In genomic region chr1:223877804-223878203, GRCh38 we compare ENCODE assay signal across 30 cellular contexts.
"Had no signal": no experiment of that assay in that cellular context is flagged by ENCODE, and none has a peak within 500 bp of the region (broad histone marks: within the 10 kb centered on the region; RNA-seq: fewer than 3 reads in every experiment).

No MANE protein-coding gene starts in this region.

- DNase-seq: naive thymus-derived CD8-positive, alpha-beta T cell; nephron progenitor cell; occipital lobe; ovary; posterior cingulate gyrus; psoas muscle; right cardiac atrium; spleen; stimulated activated CD4-positive, alpha-beta T cell treated with anti-CD3 and anti-CD28 coated beads, Interleukin-12 subunit alpha, Interleukin-12 subunit beta, amount 100 ng/mL, for 4 hours; stimulated activated CD4-positive, alpha-beta T cell treated with anti-CD3 and anti-CD28 coated beads, Interleukin-1b, Interleukin-23, amount 100 ng/mL, for 48 hours; stimulated activated CD4-positive, alpha-beta T cell treated with anti-CD3 and anti-CD28 coated beads, Interleukin-4, amount 100 ng/mL, for 1 hour; stimulated activated CD4-positive, alpha-beta T cell treated with anti-CD3 and anti-CD28 coated beads, Interleukin-4, amount 100 ng/mL, for 4 hours; stimulated activated CD8-positive, alpha-beta memory T cell treated with anti-CD3 and anti-CD28 coated beads, Interleukin-4, amount 100 ng/mL, for 48 hours; stimulated activated naive CD4-positive, alpha-beta T cell; stimulated activated naive CD8-positive, alpha-beta T cell treated with anti-CD3 and anti-CD28 coated beads, Interleukin-15, amount 100 ng/mL, for 72 hours; stimulated activated naive CD8-positive, alpha-beta T cell treated with anti-CD3 and anti-CD28 coated beads, Interleukin-15, Interleukin-2, amounts not matched to agents 100 U/mL and 50 U/mL, for 24 hours; substantia nigra; testis; tibial artery; transverse colon; upper lobe of right lung; uterus had no signal

- H3K9ac ChIP-seq: neural progenitor cell, parathyroid adenoma had no signal

- H2AFZ ChIP-seq: neural progenitor cell, parathyroid adenoma had no signal

- H3K9me3 ChIP-seq: ovary, psoas muscle, spleen, suprapubic skin, testis, tibial artery, transverse colon, upper lobe of right lung, uterus had no signal

- H3K27ac ChIP-seq: neural progenitor cell, ovary, parathyroid adenoma, psoas muscle, skin epidermis, spleen, suprapubic skin, testis, tibial artery, transverse colon, upper lobe of right lung, uterus had no signal

- H3K4me2 ChIP-seq: neural progenitor cell, smooth muscle cell had no signal

- H3K36me3 ChIP-seq: neural progenitor cell, ovary, spleen, suprapubic skin, tibial artery, transverse colon, upper lobe of right lung, uterus had no signal

- H3K27me3 ChIP-seq: neural progenitor cell, ovary, suprapubic skin, testis, transverse colon, upper lobe of right lung, uterus had no signal

- H3K4me3 ChIP-seq: neural progenitor cell, ovary, psoas muscle, skin epidermis, smooth muscle cell, spleen, suprapubic skin, testis, tibial artery, transverse colon, upper lobe of right lung, uterus had no signal

- H3K4me1 ChIP-seq: parathyroid adenoma, psoas muscle, spleen, testis, tibial artery, transverse colon, upper lobe of right lung, uterus had no signal

- ATAC-seq: naive thymus-derived CD8-positive, alpha-beta T cell; natural killer cell treated with Interleukin-12 subunit alpha and Interleukin-12 subunit beta and Interleukin-15 and Interleukin-18, amount 100 ng/mL, for 72 hours; psoas muscle; right cardiac atrium; sciatic nerve; stimulated activated memory B cell treated with anti-CD40 and anti-IgM and Interleukin-4, amounts not matched to agents 10 μg/mL and 1 μg/mL and 100 μg/mL, for 72 hours; stimulated activated naive CD8-positive, alpha-beta T cell treated with anti-CD3 and anti-CD28 coated beads, Interleukin-15, amount 100 ng/mL, for 72 hours; stimulated activated naive CD8-positive, alpha-beta T cell treated with anti-CD3 and anti-CD28 coated beads, Interleukin-15, Interleukin-2, amounts not matched to agents 100 U/mL and 50 U/mL, for 24 hours; upper lobe of right lung had no signal

- H3K79me2 ChIP-seq: parathyroid adenoma had no signal
